In the genomic region with DNA sequence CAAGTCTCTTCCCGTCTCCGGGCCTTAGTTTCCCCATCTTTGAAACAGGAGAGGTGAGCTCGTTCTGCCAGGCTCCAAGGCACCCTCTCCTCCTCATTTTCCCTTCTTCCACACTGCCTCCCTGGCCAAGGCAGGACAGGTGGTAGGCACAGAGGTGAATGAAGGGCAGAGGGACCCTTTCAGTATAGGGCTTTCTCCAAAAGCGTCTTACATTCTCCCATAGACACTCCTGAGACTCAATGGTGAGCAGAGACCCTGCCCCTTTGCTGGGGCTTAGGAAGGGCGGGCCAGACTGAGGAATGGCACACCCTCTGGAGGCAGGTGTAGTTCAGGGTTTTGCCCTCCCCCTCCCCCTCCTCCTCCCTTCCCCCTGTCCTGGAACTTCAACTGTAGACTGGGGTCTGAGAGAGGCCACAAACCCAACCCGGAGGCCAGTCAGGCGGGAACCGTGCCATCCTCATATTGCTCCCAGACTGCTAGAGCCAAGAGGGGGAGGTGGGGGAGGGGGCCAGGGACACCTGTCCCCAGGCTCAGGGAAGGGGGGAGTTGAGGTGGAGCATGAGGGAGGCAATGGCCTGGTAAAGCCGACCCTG, we compare ENCODE assay signal across 8 cellular contexts. TPM values are rescaled to one million over a fixed set of nuclear protein-coding genes. Genes with fewer than 3 reads are reported as not detected.
DNase-seq lines count a peak whose midpoint lies in the region; ATAC-seq and TF ChIP-seq lines count a peak whose summit lies in the region.

No MANE protein-coding gene starts in this region.

- no peak for DNase-seq in stimulated activated naive CD8-positive, alpha-beta T cell treated with anti-CD3 and anti-CD28 coated beads, Interleukin-15, Interleukin-2, amounts not matched to agents 100 U/mL and 50 U/mL, for 24 hours
- DNase-seq in ascending aorta (ENCODE audit: low spot score in 2 of 2), result no peak
- no peak for DNase-seq in right lobe of liver
- no peak for DNase-seq in activated CD8-positive, alpha-beta memory T cell treated with anti-CD3 and anti-CD28 coated beads for 24 hours
- DNase-seq in activated T-cell treated with anti-CD3 and anti-CD28 coated beads, Interleukin-2, amount 50 U/mL, for 24 hours, result no peak

- peak overlapping the region; percentile 4 for H3K4me3 Mint-ChIP-seq in stimulated activated naive CD8-positive, alpha-beta T cell treated with anti-CD3 and anti-CD28 coated beads, Interleukin-15, Interleukin-2, amounts not matched to agents 100 ng/mL and 50 ng/mL, for 24 hours
- H3K4me3 Mint-ChIP-seq in activated T-cell treated with anti-CD3 and anti-CD28 coated beads, Interleukin-2, amount 50 U/mL, for 24 hours, result no peak overlapping the region

- no peak for TF ChIP-seq POLR2A in right lobe of liver (IDR thresholded peaks at IDR 0.05)

- H3K27ac ChIP-seq in ascending aorta (peak overlapping the region; percentile 86 to 94), right lobe of liver (peak overlapping the region in 2 of 3 donors; percentile 61 to 84)

- no peak for ATAC-seq in stimulated activated naive CD8-positive, alpha-beta T cell treated with anti-CD3 and anti-CD28 coated beads, Interleukin-15, Interleukin-2, amounts not matched to agents 100 U/mL and 50 U/mL, for 24 hours
- ATAC-seq in right lobe of liver (no peak), GM18511 (IDR thresholded peaks at IDR 0.05; ENCODE audit: unreplicated experiment) (no peak), GM19452 (IDR thresholded peaks at IDR 0.05; ENCODE audit: unreplicated experiment) (no peak)

- H3K4me1 Mint-ChIP-seq in stimulated activated naive CD8-positive, alpha-beta T cell treated with anti-CD3 and anti-CD28 coated beads, Interleukin-15, Interleukin-2, amounts not matched to agents 100 ng/mL and 50 ng/mL, for 24 hours (ENCODE audit: low read depth), result peaks cover 50% of the 10 kb centered on the region
- H3K4me1 Mint-ChIP-seq in activated T-cell treated with anti-CD3 and anti-CD28 coated beads, Interleukin-2, amount 50 U/mL, for 24 hours (ENCODE audit: low read depth), result peaks cover 55% of the 10 kb centered on the region

- H3K4me3 ChIP-seq in ascending aorta (peak overlapping the region; percentile 67 to 94), right lobe of liver (peak overlapping the region; percentile 94 to 97 (median 97))

- intact Hi-C loops in ascending aorta (cut with DNase I) (loop anchor here (5.0 kb wide), 3 partner anchors 113 to 158 kb away; a partner anchor contains a TSS), right lobe of liver (cut with DNase I) (no loop called here)

- H3K27ac Mint-ChIP-seq in stimulated activated naive CD8-positive, alpha-beta T cell treated with anti-CD3 and anti-CD28 coated beads, Interleukin-15, Interleukin-2, amounts not matched to agents 100 ng/mL and 50 ng/mL, for 24 hours, result no peak overlapping the region
- no peak overlapping the region for H3K27ac Mint-ChIP-seq in activated T-cell treated with anti-CD3 and anti-CD28 coated beads, Interleukin-2, amount 50 U/mL, for 24 hours

- H3K27me3 ChIP-seq in ascending aorta (no peaks in the 10 kb centered on the region), right lobe of liver (no peaks in the 10 kb centered on the region)

- H3K9me3 Mint-ChIP-seq in stimulated activated naive CD8-positive, alpha-beta T cell treated with anti-CD3 and anti-CD28 coated beads, Interleukin-15, Interleukin-2, amounts not matched to agents 100 ng/mL and 50 ng/mL, for 24 hours, result no peaks in the 10 kb centered on the region
- no peaks in the 10 kb centered on the region for H3K9me3 Mint-ChIP-seq in activated T-cell treated with anti-CD3 and anti-CD28 coated beads, Interleukin-2, amount 50 U/mL, for 24 hours

- peaks cover 40% of the 10 kb centered on the region for H3K27me3 Mint-ChIP-seq in stimulated activated naive CD8-positive, alpha-beta T cell treated with anti-CD3 and anti-CD28 coated beads, Interleukin-15, Interleukin-2, amounts not matched to agents 100 ng/mL and 50 ng/mL, for 24 hours
- peaks cover 56% of the 10 kb centered on the region for H3K27me3 Mint-ChIP-seq in activated T-cell treated with anti-CD3 and anti-CD28 coated beads, Interleukin-2, amount 50 U/mL, for 24 hours

- WGBS in right lobe of liver (ENCODE audit: insufficient coverage, low coverage, low lambda C conversion rate, missing lambda C conversion rate), result 13% methylated on average over 5 of the region's 9 CpGs

- H3K4me1 ChIP-seq in ascending aorta (peaks cover 22 to 35% of the 10 kb centered on the region in 2 donors), right lobe of liver (peaks cover 0 to 36% (median 9%) of the 10 kb centered on the region in 4 donors)

- TF ChIP-seq CTCF in ascending aorta (IDR thresholded peaks at IDR 0.05) (no peak), right lobe of liver (IDR thresholded peaks at IDR 0.05) (no peak)

- H3K36me3 ChIP-seq in ascending aorta, result peaks cover 29 to 31% of the 10 kb centered on the region in 2 donors
- H3K36me3 ChIP-seq in right lobe of liver, result peaks cover 0 to 32% (median 11%) of the 10 kb centered on the region in 4 donors

- no peaks in the 10 kb centered on the region for H3K36me3 Mint-ChIP-seq in stimulated activated naive CD8-positive, alpha-beta T cell treated with anti-CD3 and anti-CD28 coated beads, Interleukin-15, Interleukin-2, amounts not matched to agents 100 ng/mL and 50 ng/mL, for 24 hours (ENCODE audit: low read depth)
- no peaks in the 10 kb centered on the region for H3K36me3 Mint-ChIP-seq in activated T-cell treated with anti-CD3 and anti-CD28 coated beads, Interleukin-2, amount 50 U/mL, for 24 hours (ENCODE audit: low read depth)

- H3K9me3 ChIP-seq in ascending aorta (no peaks in the 10 kb centered on the region), right lobe of liver (no peaks in the 10 kb centered on the region)

RNA-seq across cellular contexts. Expression of a gene that starts 1.9 kb away (rescaled TPM):
- total RNA-seq in ascending aorta (105 TPM), right lobe of liver (10 to 100 TPM in 5 of 6 experiments, 1 to 10 TPM in 1; 8.1 to 23.7 (median 11.2) TPM)

RNA-seq across cellular contexts. Expression of a gene that starts 6.8 kb away (rescaled TPM):
- 91.2 TPM for total RNA-seq in ascending aorta
- total RNA-seq in right lobe of liver, result under 1 TPM in 3 of 6 experiments, not detected in 3; 0.21 to 0.34 (median 0.31) TPM

RNA-seq across cellular contexts. Expression of a gene that starts 7.5 kb away (rescaled TPM):
- total RNA-seq in ascending aorta (10.5 TPM), right lobe of liver (1 to 10 TPM in 1 of 6 experiments, under 1 TPM in 5; 0.42 to 1.8 (median 0.56) TPM)

RNA-seq across cellular contexts. Expression of a gene that starts 15.8 kb away (rescaled TPM):
- total RNA-seq in ascending aorta, result 73.1 TPM
- 10 to 100 TPM in 1 of 6 experiments, 1 to 10 TPM in 5; 6.8 to 10.7 (median 7.5) TPM for total RNA-seq in right lobe of liver

Comparison
In these comparisons a context has a peak if more than half of its experiments do, and no peak if none do; other contexts are left out.
1. RNA of a gene that starts 6.8 kb away (total RNA-seq): 91.2 TPM in ascending aorta (single experiment); 0.21 to 0.34 TPM in right lobe of liver; every median in the first group is over 10 times any median in the second.